ENCODE assay signal across 8 cellular contexts in genomic region chr9:126325779-126326178, GRCh38. TPM values are rescaled to one million over a fixed set of nuclear protein-coding genes. Genes with fewer than 3 reads are reported as not detected.
DNase-seq lines count a peak whose midpoint lies in the region; ATAC-seq and TF ChIP-seq lines count a peak whose summit lies in the region.

No MANE protein-coding gene starts in this region.

- H3K9me3 ChIP-seq in MG63 (peaks cover 8% of the 10 kb centered on the region; the same call in 1 of the 2 replicates), trophoblast cell (ENCODE audit: insufficient read depth, low read depth, low read length) (no peaks in the 10 kb centered on the region)

- H3K4me3 ChIP-seq in MG63 (peak overlapping the region; percentile 46), trophoblast cell (ENCODE audit: low read depth, low read length) (no peak overlapping the region)

- peaks cover 19% of the 10 kb centered on the region for H3K79me1 ChIP-seq in trophoblast cell (ENCODE audit: low read length)

- H3K27ac Mint-ChIP-seq in effector memory CD8-positive, alpha-beta T cell = peak overlapping the region; percentile 94 to 95

- peak overlapping the region; percentile 77 for H3K4me2 ChIP-seq in trophoblast cell (ENCODE audit: low read length)

- H3K27me3 ChIP-seq in MG63 = no peaks in the 10 kb centered on the region
- H3K27me3 ChIP-seq in trophoblast cell (ENCODE audit: insufficient read depth, low read length) = no peaks in the 10 kb centered on the region

- no peak for TF ChIP-seq CTCF in C4-2B (conservative IDR thresholded peaks at IDR 0.05)

- H3K36me3 ChIP-seq in MG63 (no peaks in the 10 kb centered on the region), trophoblast cell (ENCODE audit: control insufficient read depth in 1 of 2, insufficient read depth in 2 of 2, low read length in 2 of 2) (no peaks in the 10 kb centered on the region)

- ATAC-seq in effector memory CD8-positive, alpha-beta T cell (replicated peaks) = no peak
- ATAC-seq in HG03135 (IDR thresholded peaks at IDR 0.05; ENCODE audit: unreplicated experiment) (no peak), GM21529 (IDR thresholded peaks at IDR 0.05; ENCODE audit: unreplicated experiment) (no peak)

- H3K18ac ChIP-seq in trophoblast cell (ENCODE audit: low read length) = no peak overlapping the region

- H2BK5ac ChIP-seq in trophoblast cell (ENCODE audit: low read depth, low read length, poor library complexity) = peak overlapping the region; percentile 7

- H2AFZ ChIP-seq in trophoblast cell (ENCODE audit: insufficient read depth, low read length, poor library complexity) = peak overlapping the region; percentile 32

- H3K27ac ChIP-seq in C4-2B = peak overlapping the region; percentile 61; the same call in 1 of the 2 replicates
- H3K27ac ChIP-seq in trophoblast cell (ENCODE audit: low read depth, low read length) = no peak overlapping the region

- H4K91ac ChIP-seq in trophoblast cell (ENCODE audit: low read depth, low read length) = peak overlapping the region; percentile 71

- H2BK120ac ChIP-seq in trophoblast cell (ENCODE audit: insufficient read depth, low read length, poor library complexity) = peak overlapping the region; percentile 61

- H3K27me3 Mint-ChIP-seq in effector memory CD8-positive, alpha-beta T cell = no peaks in the 10 kb centered on the region

- peaks cover 40 to 42% of the 10 kb centered on the region in 2 donors for H3K4me1 Mint-ChIP-seq in effector memory CD8-positive, alpha-beta T cell (ENCODE audit: low read depth in 2 of 2)

- no peak overlapping the region for H3K9ac ChIP-seq in trophoblast cell (ENCODE audit: low read length)

- peak overlapping the region; percentile 16 for H3K4ac ChIP-seq in trophoblast cell (ENCODE audit: low read depth, low read length)

- peak overlapping the region; percentile 23 for H4K8ac ChIP-seq in trophoblast cell (ENCODE audit: low read depth, low read length)

- no peaks in the 10 kb centered on the region for H3K9me3 Mint-ChIP-seq in effector memory CD8-positive, alpha-beta T cell

- H4K12ac ChIP-seq in trophoblast cell (ENCODE audit: low read depth, low read length) = peak overlapping the region; percentile 65

- H3K4me3 Mint-ChIP-seq in effector memory CD8-positive, alpha-beta T cell = peak overlapping the region; percentile 92

- WGBS in trophoblast cell (ENCODE audit: extremely low coverage, insufficient coverage, insufficient read length) = no CpG with 5 or more reads among the region's 5 CpGs

- no peak overlapping the region for H3K23ac ChIP-seq in trophoblast cell (ENCODE audit: low read length)

- H2AK5ac ChIP-seq in trophoblast cell (ENCODE audit: low read length) = peak overlapping the region; percentile 71

- H3K79me2 ChIP-seq in trophoblast cell (ENCODE audit: control insufficient read depth, insufficient read depth, low read length, poor library complexity) = no peaks in the 10 kb centered on the region

- peak overlapping the region; percentile 56 for H2BK12ac ChIP-seq in trophoblast cell (ENCODE audit: low read length)

- peaks cover 16% of the 10 kb centered on the region for H3K36me3 Mint-ChIP-seq in effector memory CD8-positive, alpha-beta T cell (ENCODE audit: insufficient read depth)

- DNase-seq in MG63 = no peak
- DNase-seq in effector memory CD8-positive, alpha-beta T cell = no peak
- DNase-seq in trophoblast cell = no peak
- DNase-seq in activated CD4-positive, CD25-positive, alpha-beta regulatory T cell treated with anti-CD3 and anti-CD28 coated beads, Interleukin-2, amount 50 U/mL, for 72 hours = no peak
- DNase-seq in NCI-H1417 treated with DMSO at 0.1 percent for 48 hours (lab: John Stamatoyannopoulos, UW) = no peak

- peak overlapping the region; percentile 52 for H3K14ac ChIP-seq in trophoblast cell (ENCODE audit: low read length)

- peaks cover 17 to 20% of the 10 kb centered on the region in 2 experiments for H3K4me1 ChIP-seq in trophoblast cell (ENCODE audit: control insufficient read depth in 1 of 2, insufficient read depth in 2 of 2, low read length in 2 of 2)

RNA-seq across cellular contexts. Expression of gene MVB12B, which starts 0.8 kb away (rescaled TPM):
- 1.6 and 3.2 TPM in 2 replicates for total RNA-seq in MG63 (2014; rRNA removed; shearing (Covaris generic); ENCODE audit: low replicate concordance)
- 13.2 and 13.4 TPM in 2 replicates for polyA plus RNA-seq in trophoblast cell (2013)
